ENCODE assay signal across 27 cellular contexts in the genomic region with DNA sequence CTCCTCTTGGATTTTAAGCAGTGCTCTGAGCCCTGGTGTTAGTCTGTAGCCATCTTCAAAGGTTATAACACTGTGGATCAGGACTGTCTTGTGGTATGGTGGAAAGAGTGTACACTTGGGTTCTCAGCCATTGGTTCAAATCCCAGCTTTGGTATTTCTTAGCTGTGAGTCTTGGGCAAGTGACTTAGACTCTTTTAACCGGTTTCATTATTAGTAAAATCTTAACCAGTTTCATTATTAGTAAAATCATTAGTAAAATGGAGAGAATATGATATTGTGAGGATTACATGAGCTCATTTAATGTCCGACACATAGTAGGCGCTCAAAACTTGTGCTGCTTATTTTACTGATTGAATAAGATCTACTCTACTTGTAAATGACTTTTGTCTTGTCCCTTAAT. TPM values are rescaled to one million over a fixed set of nuclear protein-coding genes. Genes with fewer than 3 reads are reported as not detected.
DNase-seq lines count a peak whose midpoint lies in the region; ATAC-seq lines count a peak whose summit lies in the region.
"Had no signal": no experiment of that assay in that cellular context is flagged by ENCODE, and none has a peak within 500 bp of the region (broad histone marks: within the 10 kb centered on the region; RNA-seq: fewer than 3 reads in every experiment).

No MANE protein-coding gene starts in this region.

- no peak overlapping the region for H2BK120ac ChIP-seq in neuronal stem cell (ENCODE audit: low read depth, low read length)

- no peaks in the 10 kb centered on the region for H3K4me1 ChIP-seq in neuronal stem cell (ENCODE audit: control insufficient read depth in 2 of 2, insufficient read depth in 1 of 2, low read depth in 1 of 2, low read length in 2 of 2)
- H3K4me1 ChIP-seq: stomach, upper lobe of right lung had no signal

- peaks cover 0 to 24% of the 10 kb centered on the region in 2 donors for H3K9me3 ChIP-seq in neuronal stem cell (replicated peaks in 1 of 2; ENCODE audit: control insufficient read depth in 2 of 2, insufficient read depth in 1 of 2, low read depth in 1 of 2, low read length in 2 of 2)
- H3K9me3 ChIP-seq: stomach, upper lobe of right lung had no signal

- no peak overlapping the region for H2BK12ac ChIP-seq in neuronal stem cell (ENCODE audit: low read length)

- no peak overlapping the region for H3K23ac ChIP-seq in neuronal stem cell (ENCODE audit: low read depth, low read length, poor library complexity)

- H2BK15ac ChIP-seq in neuronal stem cell (ENCODE audit: low read length) = no peak overlapping the region

- H3K4me3 ChIP-seq in neuronal stem cell (ENCODE audit: low read length in 2 of 2) = no peak overlapping the region
- H3K4me3 ChIP-seq: stomach, upper lobe of right lung had no signal

- H3K27me3 Mint-ChIP-seq in activated T-cell treated with anti-CD3 and anti-CD28 coated beads, Interleukin-2, amount 50 U/mL, for 24 hours = no peaks in the 10 kb centered on the region
- H3K27me3 Mint-ChIP-seq: brain had no signal

- H3K9ac ChIP-seq in neuronal stem cell (ENCODE audit: low read depth, low read length, poor library complexity) = no peak overlapping the region

- no peak overlapping the region for H3K14ac ChIP-seq in neuronal stem cell (ENCODE audit: low read length)

- no peak overlapping the region for H4K8ac ChIP-seq in neuronal stem cell (ENCODE audit: low read depth, low read length)

- H3K4me1 Mint-ChIP-seq in activated T-cell treated with anti-CD3 and anti-CD28 coated beads, Interleukin-2, amount 50 U/mL, for 24 hours (ENCODE audit: low read depth) = peaks cover 32% of the 10 kb centered on the region

- no peak for DNase-seq in activated T-cell treated with anti-CD3 and anti-CD28 coated beads, Interleukin-2, amount 50 U/mL, for 24 hours
- DNase-seq in activated T-cell treated with anti-CD3 and anti-CD28 coated beads for 4 hours (no peak), neuronal stem cell (ENCODE audit: low spot score) (no peak), anterior cingulate cortex (lab: John Stamatoyannopoulos, UW) (no peak), NCI-H2196 treated with DMSO at 0.1 percent for 48 hours (lab: John Stamatoyannopoulos, UW; ENCODE audit: unreplicated experiment) (no peak), UCSD-AML1 (lab: John Stamatoyannopoulos, UW; ENCODE audit: unreplicated experiment) (no peak)
- DNase-seq: activated CD8-positive, alpha-beta memory T cell treated with anti-CD3 and anti-CD28 coated beads for 24 hours; activated naive CD4-positive, alpha-beta T cell treated with anti-CD3 and anti-CD28 coated beads, Interleukin-2, amount 50 U/mL, for 16 hours; dermis blood vessel endothelial cell; DMS79; foreskin melanocyte; IMR-90; left cardiac atrium; MM.1S; NCI-H1694 treated with DMSO at 0.1 percent for 48 hours; NCI-H446; NK-92 treated with Interleukin-12 subunit alpha and Interleukin-12 subunit beta, amount 100 ng/mL, for 24 hours; nucleus accumbens; right cardiac atrium; stimulated activated CD4-positive, alpha-beta T cell treated with anti-CD3 and anti-CD28 coated beads, Interleukin-15, amount 100 ng/mL, for 24 hours; stomach; upper lobe of right lung had no signal

- WGBS in neuronal stem cell (ENCODE audit: extremely low coverage in 2 of 2, insufficient read length in 2 of 2, insufficient replicate concordance in 1 of 2), 2 donors = no CpG with 5 or more reads among the region's 3 CpGs

- no peak overlapping the region for H4K91ac ChIP-seq in neuronal stem cell (ENCODE audit: low read depth, low read length, poor library complexity)

- no peak overlapping the region for H3K18ac ChIP-seq in neuronal stem cell (ENCODE audit: low read length)

- no peak overlapping the region for H3K4me3 Mint-ChIP-seq in activated T-cell treated with anti-CD3 and anti-CD28 coated beads, Interleukin-2, amount 50 U/mL, for 24 hours
- H3K4me3 Mint-ChIP-seq: brain had no signal

- no peak overlapping the region for H2AFZ ChIP-seq in neuronal stem cell (ENCODE audit: low read length)

- peak overlapping the region; percentile 45 for H3K27ac ChIP-seq in neuronal stem cell (replicated peaks; ENCODE audit: low read length)
- H3K27ac ChIP-seq: epithelial cell of prostate, RWPE1, stomach, upper lobe of right lung had no signal

- H3K9me3 Mint-ChIP-seq in activated T-cell treated with anti-CD3 and anti-CD28 coated beads, Interleukin-2, amount 50 U/mL, for 24 hours = peaks cover 4% of the 10 kb centered on the region

- no peak overlapping the region for H2AK5ac ChIP-seq in neuronal stem cell (ENCODE audit: low read depth, low read length)

- no peak overlapping the region for H2BK5ac ChIP-seq in neuronal stem cell (ENCODE audit: low read length)

- peaks cover 61% of the 10 kb centered on the region for H3K36me3 Mint-ChIP-seq in activated T-cell treated with anti-CD3 and anti-CD28 coated beads, Interleukin-2, amount 50 U/mL, for 24 hours (ENCODE audit: low read depth)

- no peaks in the 10 kb centered on the region for H3K79me1 ChIP-seq in neuronal stem cell (ENCODE audit: low read depth, low read length)

- no peak overlapping the region for H3K4ac ChIP-seq in neuronal stem cell (ENCODE audit: low read length)

- H3K4me2 ChIP-seq in neuronal stem cell (ENCODE audit: insufficient read depth, low read length, poor library complexity, severe bottlenecking) = no peak overlapping the region

- ATAC-seq in GM18867 (IDR thresholded peaks at IDR 0.05; ENCODE audit: unreplicated experiment) = peak; percentile 68
- peak; percentile 66 for ATAC-seq in HG02884 (IDR thresholded peaks at IDR 0.05; ENCODE audit: unreplicated experiment)
- ATAC-seq: left cardiac atrium, right cardiac atrium, upper lobe of right lung had no signal

- peaks cover 10 to 69% of the 10 kb centered on the region in 2 donors for H3K36me3 ChIP-seq in neuronal stem cell (replicated peaks in 1 of 2; ENCODE audit: control insufficient read depth in 2 of 2, insufficient read depth in 2 of 2, low read length in 2 of 2)

- peak overlapping the region; percentile 85 for H3K27ac Mint-ChIP-seq in activated T-cell treated with anti-CD3 and anti-CD28 coated beads, Interleukin-2, amount 50 U/mL, for 24 hours

- H3K27me3 ChIP-seq in neuronal stem cell (ENCODE audit: control insufficient read depth in 3 of 3, insufficient read depth in 3 of 3, low read depth in 1 of 3, low read length in 3 of 3) = no peaks in the 10 kb centered on the region
- H3K27me3 ChIP-seq: stomach, upper lobe of right lung had no signal

RNA-seq across cellular contexts. Expression of gene TTLL5, which starts 12.3 kb away (rescaled TPM):
- polyA plus RNA-seq in neuronal stem cell (2013, experiment 1 of 2) = 25.2 TPM
- 26.5 TPM for polyA plus RNA-seq in neuronal stem cell (2013, experiment 2 of 2)

RNA-seq across cellular contexts. Expression of gene ERG28, which starts 12.7 kb away (rescaled TPM):
- polyA plus RNA-seq in neuronal stem cell (2013, experiment 1 of 2) = 61.0 TPM
- 60.6 TPM for polyA plus RNA-seq in neuronal stem cell (2013, experiment 2 of 2)
